In the genomic region with DNA sequence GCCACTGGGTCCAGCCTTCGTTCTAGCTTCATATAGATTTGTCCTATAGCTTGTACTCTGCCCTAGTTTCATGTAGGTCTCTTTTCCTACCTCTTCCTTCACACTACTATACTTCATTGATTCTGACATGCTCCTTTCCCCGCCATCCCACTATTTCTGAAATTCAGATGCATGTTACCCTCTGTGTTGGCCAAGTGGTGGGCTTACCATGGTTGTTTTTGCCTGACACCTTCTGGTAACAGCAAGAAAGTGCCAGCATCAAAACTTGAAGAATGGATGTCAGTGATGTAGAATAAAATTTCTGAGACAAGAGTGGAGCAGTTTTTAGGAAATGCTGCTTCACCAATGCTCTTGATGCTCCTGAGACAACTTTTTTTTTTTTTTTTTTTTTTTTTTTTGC, we compare ENCODE assay signal across 9 cellular contexts. TPM values are rescaled to one million over a fixed set of nuclear protein-coding genes. Genes with fewer than 3 reads are reported as not detected.
DNase-seq lines count a peak whose midpoint lies in the region; ATAC-seq and TF ChIP-seq lines count a peak whose summit lies in the region.
"Had no signal": no experiment of that assay in that cellular context is flagged by ENCODE, and none has a peak within 500 bp of the region (broad histone marks: within the 10 kb centered on the region; RNA-seq: fewer than 3 reads in every experiment).

No MANE protein-coding gene starts in this region.

- peaks cover 27% of the 10 kb centered on the region for H3K4me1 Mint-ChIP-seq in activated CD4-positive, alpha-beta T cell treated with anti-CD3 and anti-CD28 coated beads for 36 hours
- no peaks in the 10 kb centered on the region for H3K4me1 Mint-ChIP-seq in endodermal cell

- no peaks in the 10 kb centered on the region for H3K9me3 Mint-ChIP-seq in activated CD4-positive, alpha-beta T cell treated with anti-CD3 and anti-CD28 coated beads for 36 hours (ENCODE audit: low read depth)
- no peaks in the 10 kb centered on the region for H3K9me3 Mint-ChIP-seq in endodermal cell

- H3K4ac ChIP-seq in neuronal stem cell (ENCODE audit: low read length): no peak overlapping the region

- peak; percentile 70 for ATAC-seq in activated CD4-positive, alpha-beta T cell treated with anti-CD3 and anti-CD28 coated beads for 36 hours
- ATAC-seq in HG02588 (IDR thresholded peaks at IDR 0.05; ENCODE audit: unreplicated experiment): no peak
- no peak for ATAC-seq in GM18858 (IDR thresholded peaks at IDR 0.05; ENCODE audit: unreplicated experiment)

- H3K23ac ChIP-seq in neuronal stem cell (ENCODE audit: low read depth, low read length, poor library complexity): no peak overlapping the region

- no peak overlapping the region for H4K8ac ChIP-seq in neuronal stem cell (ENCODE audit: low read depth, low read length)

- no peak overlapping the region for H2BK15ac ChIP-seq in neuronal stem cell (ENCODE audit: low read length)

- no peak overlapping the region for H4K91ac ChIP-seq in neuronal stem cell (ENCODE audit: low read depth, low read length, poor library complexity)

- peak; percentile 33 for DNase-seq in activated CD4-positive, alpha-beta T cell treated with anti-CD3 and anti-CD28 coated beads for 36 hours
- DNase-seq in activated CD4-positive, alpha-beta T cell treated with anti-CD3 and anti-CD28 coated beads, Interleukin-2, amount 50 U/mL, for 4 hours: no peak
- DNase-seq in NCI-H1694 (lab: John Stamatoyannopoulos, UW) (peak; percentile 39), endodermal cell (peak; percentile 64), neuronal stem cell (ENCODE audit: low spot score) (no peak), 8988T (no peak)

- H2BK5ac ChIP-seq in neuronal stem cell (ENCODE audit: low read length): no peak overlapping the region

- H2BK120ac ChIP-seq in neuronal stem cell (ENCODE audit: low read depth, low read length): no peak overlapping the region

- H2BK12ac ChIP-seq in neuronal stem cell (ENCODE audit: low read length): no peak overlapping the region

- no peaks in the 10 kb centered on the region for H3K36me3 Mint-ChIP-seq in activated CD4-positive, alpha-beta T cell treated with anti-CD3 and anti-CD28 coated beads for 36 hours (ENCODE audit: low read depth)
- H3K36me3 Mint-ChIP-seq in endodermal cell (ENCODE audit: low read depth): no peaks in the 10 kb centered on the region

- 85 to 100% methylated on average over 2 of the region's 2 CpGs for WGBS in endodermal cell (ENCODE audit: insufficient coverage in 1 of 2, insufficient read length in 1 of 2), 2 experiments
- WGBS in neuronal stem cell (ENCODE audit: extremely low coverage in 2 of 2, insufficient read length in 2 of 2, insufficient replicate concordance in 1 of 2), 2 donors: no CpG with 5 or more reads among the region's 2 CpGs

- H3K27me3 ChIP-seq in endodermal cell (ENCODE audit: control insufficient read depth, insufficient read depth, low read length, poor library complexity, severe bottlenecking) (no peaks in the 10 kb centered on the region), neuronal stem cell (ENCODE audit: control insufficient read depth in 3 of 3, insufficient read depth in 3 of 3, low read depth in 1 of 3, low read length in 3 of 3) (no peaks in the 10 kb centered on the region)

- no peak overlapping the region for H3K27ac ChIP-seq in endodermal cell (ENCODE audit: low read depth, low read length)
- H3K27ac ChIP-seq in neuronal stem cell (replicated peaks; ENCODE audit: low read length): no peak overlapping the region

- no peak overlapping the region for H3K4me3 ChIP-seq in endodermal cell (ENCODE audit: low read length)
- H3K4me3 ChIP-seq in neuronal stem cell (ENCODE audit: low read length in 2 of 2): no peak overlapping the region

- intact Hi-C loops in activated CD4-positive, alpha-beta T cell treated with anti-CD3 and anti-CD28 coated beads for 36 hours (cut with DNase I, micrococcal nuclease): loop anchor here (1.0 kb wide), 1 partner anchor 184 kb away; no protein-coding TSS in a partner anchor

- peak; percentile 73 for TF ChIP-seq CTCF in endodermal cell (conservative IDR thresholded peaks at IDR 0.05)

- no peaks in the 10 kb centered on the region for H3K36me3 ChIP-seq in endodermal cell (ENCODE audit: control insufficient read depth, insufficient read depth, low read length)
- no peaks in the 10 kb centered on the region for H3K36me3 ChIP-seq in neuronal stem cell (replicated peaks in 1 of 2; ENCODE audit: control insufficient read depth in 2 of 2, insufficient read depth in 2 of 2, low read length in 2 of 2)

- peak overlapping the region; percentile 54 for H2AK5ac ChIP-seq in neuronal stem cell (ENCODE audit: low read depth, low read length)

- no peak overlapping the region for H3K14ac ChIP-seq in neuronal stem cell (ENCODE audit: low read length)

- H3K4me2 ChIP-seq in neuronal stem cell (ENCODE audit: insufficient read depth, low read length, poor library complexity, severe bottlenecking): no peak overlapping the region

- no peak overlapping the region for H3K18ac ChIP-seq in neuronal stem cell (ENCODE audit: low read length)

- no peak overlapping the region for H3K9ac ChIP-seq in endodermal cell (ENCODE audit: extremely low read depth, low read length, poor library complexity, severe bottlenecking)
- H3K9ac ChIP-seq in neuronal stem cell (ENCODE audit: low read depth, low read length, poor library complexity): no peak overlapping the region

- no peak overlapping the region for H2AFZ ChIP-seq in neuronal stem cell (ENCODE audit: low read length)

- POLR2A ChIA-PET in activated CD4-positive, alpha-beta T cell treated with anti-CD3 and anti-CD28 coated beads for 36 hours (lab: Charles Lee): no interaction called here

- H3K4me3 Mint-ChIP-seq in activated CD4-positive, alpha-beta T cell treated with anti-CD3 and anti-CD28 coated beads for 36 hours: no peak overlapping the region
- H3K4me3 Mint-ChIP-seq in endodermal cell: no peak overlapping the region

- H3K9me3 ChIP-seq in endodermal cell (ENCODE audit: control insufficient read depth, low read length): no peaks in the 10 kb centered on the region
- H3K9me3 ChIP-seq in neuronal stem cell (replicated peaks in 1 of 2; ENCODE audit: control insufficient read depth in 2 of 2, insufficient read depth in 1 of 2, low read depth in 1 of 2, low read length in 2 of 2): no peaks in the 10 kb centered on the region

- H3K4me1 ChIP-seq in endodermal cell (ENCODE audit: control insufficient read depth, insufficient read depth, low read length): no peaks in the 10 kb centered on the region
- H3K4me1 ChIP-seq in neuronal stem cell (ENCODE audit: control insufficient read depth in 2 of 2, insufficient read depth in 1 of 2, low read depth in 1 of 2, low read length in 2 of 2): no peaks in the 10 kb centered on the region

- no peaks in the 10 kb centered on the region for H3K79me1 ChIP-seq in neuronal stem cell (ENCODE audit: low read depth, low read length)

- H3K27me3 Mint-ChIP-seq in activated CD4-positive, alpha-beta T cell treated with anti-CD3 and anti-CD28 coated beads for 36 hours: no peaks in the 10 kb centered on the region
- no peaks in the 10 kb centered on the region for H3K27me3 Mint-ChIP-seq in endodermal cell (ENCODE audit: insufficient read depth)

- H3K27ac Mint-ChIP-seq in activated CD4-positive, alpha-beta T cell treated with anti-CD3 and anti-CD28 coated beads for 36 hours: no peak overlapping the region
- no peak overlapping the region for H3K27ac Mint-ChIP-seq in endodermal cell

- CTCF ChIA-PET in activated CD4-positive, alpha-beta T cell treated with anti-CD3 and anti-CD28 coated beads for 36 hours (lab: Charles Lee): interaction anchor here (0.5 to 3.0 kb wide), 13 partner anchors 8 to 802 kb away, joined by 3 to 17 read pairs (median 3); no protein-coding TSS in a partner anchor

RNA-seq across cellular contexts. Expression of a gene that starts 19.5 kb away (rescaled TPM):
- 10 to 100 TPM; 28.1 to 36.0 TPM for total RNA-seq in activated CD4-positive, alpha-beta T cell treated with anti-CD3 and anti-CD28 coated beads for 36 hours
- 100 to 1,000 TPM; 134 to 183 TPM for total RNA-seq in endodermal cell
- 34.9 TPM for polyA plus RNA-seq in endodermal cell (2013, experiment 1 of 2)
- polyA plus RNA-seq in endodermal cell (2013, experiment 2 of 2): 34.7 TPM
- 29.3 TPM for polyA plus RNA-seq in neuronal stem cell (2013, experiment 1 of 2)
- polyA plus RNA-seq in neuronal stem cell (2013, experiment 2 of 2): 30.3 TPM

RNA-seq across cellular contexts. Expression of a gene that starts 44.5 kb away (rescaled TPM):
- total RNA-seq in activated CD4-positive, alpha-beta T cell treated with anti-CD3 and anti-CD28 coated beads for 36 hours: not detected
- not detected for total RNA-seq in endodermal cell
- polyA plus RNA-seq in endodermal cell (2013, experiment 1 of 2): not detected
- not detected for polyA plus RNA-seq in endodermal cell (2013, experiment 2 of 2)
- not detected for polyA plus RNA-seq in neuronal stem cell (2013, experiment 1 of 2)
- not detected for polyA plus RNA-seq in neuronal stem cell (2013, experiment 2 of 2)
- total RNA-seq: skeletal muscle tissue had no signal

Comparison
In these comparisons a context has a peak if more than half of its experiments do, and no peak if none do; other contexts are left out.
1. DNase-seq: peak in activated CD4-positive, alpha-beta T cell treated with anti-CD3 and anti-CD28 coated beads for 36 hours (single experiment), NCI-H1694 (single experiment) and endodermal cell (single experiment); none in activated CD4-positive, alpha-beta T cell treated with anti-CD3 and anti-CD28 coated beads, Interleukin-2, amount 50 U/mL, for 4 hours (0 of 2), neuronal stem cell (single experiment) and 8988T (single experiment).